In genomic region chr6:40325041-40325440, GRCh38 we compare ENCODE assay signal across 9 cellular contexts.
"Had no signal": no experiment of that assay in that cellular context is flagged by ENCODE, and none has a peak within 500 bp of the region (broad histone marks: within the 10 kb centered on the region; RNA-seq: fewer than 3 reads in every experiment).

No MANE protein-coding gene starts in this region.

- H3K36me3 Mint-ChIP-seq: naive thymus-derived CD4-positive, alpha-beta T cell; type B pancreatic cell had no signal

- H3K4me3 Mint-ChIP-seq: activated CD8-positive, alpha-beta T cell treated with anti-CD3 and anti-CD28 coated beads, Interleukin-2, amount 10 ng/mL, durations not matched to agents 7 days and 5 days; naive thymus-derived CD4-positive, alpha-beta T cell; type B pancreatic cell had no signal

- H3K9me3 ChIP-seq: esophagus muscularis mucosa had no signal

- H3K36me3 ChIP-seq: esophagus muscularis mucosa had no signal

- H3K9me3 Mint-ChIP-seq: type B pancreatic cell had no signal

- ATAC-seq: activated CD8-positive, alpha-beta T cell treated with anti-CD3 and anti-CD28 coated beads, Interleukin-2, amount 10 ng/mL, durations not matched to agents 7 days and 5 days; naive thymus-derived CD4-positive, alpha-beta T cell had no signal

- H3K4me3 ChIP-seq: esophagus muscularis mucosa had no signal

- DNase-seq: activated CD4-positive, alpha-beta T cell treated with anti-CD3 and anti-CD28 coated beads for 4 hours; activated CD8-positive, alpha-beta memory T cell treated with anti-CD3 and anti-CD28 coated beads, Interleukin-2, amount 50 U/mL, for 48 hours; activated CD8-positive, alpha-beta T cell treated with anti-CD3 and anti-CD28 coated beads, Interleukin-2, amount 10 ng/mL, durations not matched to agents 7 days and 5 days; activated naive CD4-positive, alpha-beta T cell; aorta; mammary epithelial cell; naive thymus-derived CD4-positive, alpha-beta T cell had no signal

- H3K27ac ChIP-seq: esophagus muscularis mucosa had no signal

- H3K27ac Mint-ChIP-seq: activated CD8-positive, alpha-beta T cell treated with anti-CD3 and anti-CD28 coated beads, Interleukin-2, amount 10 ng/mL, durations not matched to agents 7 days and 5 days; type B pancreatic cell had no signal
